Comparison of ENCODE assay signal across 8 cellular contexts in the genomic region with DNA sequence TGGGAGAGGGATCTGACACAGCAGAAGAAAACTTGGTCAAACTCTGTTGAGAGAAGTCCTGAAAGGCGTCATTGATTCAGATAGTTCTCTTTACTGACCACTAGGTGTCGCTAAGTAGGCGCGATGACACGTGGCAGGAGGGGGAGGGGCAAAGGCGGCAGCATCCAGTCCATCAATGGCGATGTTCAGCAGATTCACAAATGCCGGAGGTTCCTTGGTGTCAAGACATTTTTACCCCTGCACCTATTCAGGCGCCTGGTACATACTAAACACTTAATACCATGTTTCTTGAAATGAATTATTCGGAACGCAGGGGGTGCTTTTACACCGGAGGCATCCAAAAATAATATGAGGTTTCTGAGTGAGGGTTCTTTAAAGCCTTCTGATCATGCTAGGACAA. TPM values are rescaled to one million over a fixed set of nuclear protein-coding genes. Genes with fewer than 3 reads are reported as not detected.
DNase-seq lines count a peak whose midpoint lies in the region; ATAC-seq, FAIRE-seq and TF ChIP-seq lines count a peak whose summit lies in the region.

No MANE protein-coding gene starts in this region.

- peak; percentile 50 for ATAC-seq in HG02981 (IDR thresholded peaks at IDR 0.05; ENCODE audit: unreplicated experiment)

- H3K4me3 ChIP-seq in WERI-Rb-1 (ENCODE audit: low read depth, low read length) (no peak overlapping the region), bronchial epithelial cell (ENCODE audit: low read depth, low read length) (no peak overlapping the region)

- H3K27ac ChIP-seq in WERI-Rb-1, result no peak overlapping the region

- H3K36me3 ChIP-seq in WERI-Rb-1 (no peaks in the 10 kb centered on the region), bronchial epithelial cell (ENCODE audit: control insufficient read depth, insufficient read depth, low read length) (no peaks in the 10 kb centered on the region)

- peak; percentile 86 for TF ChIP-seq CTCF in WERI-Rb-1 (IDR thresholded peaks at IDR 0.05; ENCODE audit: low read depth, low read length)
- TF ChIP-seq CTCF in bronchial epithelial cell (IDR thresholded peaks at IDR 0.05; ENCODE audit: insufficient read depth, low read length, severe bottlenecking), result peak; percentile 81

- no peaks in the 10 kb centered on the region for H3K27me3 ChIP-seq in WERI-Rb-1 (ENCODE audit: insufficient read depth, low read depth, severe bottlenecking)
- H3K27me3 ChIP-seq in bronchial epithelial cell (ENCODE audit: control insufficient read depth, insufficient read depth, low read length), result no peaks in the 10 kb centered on the region

- no peak for FAIRE-seq in bronchial epithelial cell (lab: Jason Lieb, UNC)

- no peaks in the 10 kb centered on the region for H3K9me3 ChIP-seq in WERI-Rb-1 (ENCODE audit: severe bottlenecking)

- DNase-seq in NCI-H1694 treated with DMSO at 0.1 percent for 48 hours (lab: John Stamatoyannopoulos, UW) (peak; percentile 15), NCI-H1694 (lab: John Stamatoyannopoulos, UW) (no peak), NCI-H2196 treated with DMSO at 0.1 percent for 48 hours (lab: John Stamatoyannopoulos, UW; ENCODE audit: unreplicated experiment) (peak; percentile 20), WERI-Rb-1 (peak; percentile 86), bronchial epithelial cell (ENCODE audit: low read depth) (peak; percentile 58), kidney tubule cell (ENCODE audit: low spot score) (peak; percentile 65)
- DNase-seq in stimulated activated CD4-positive, alpha-beta T cell treated with anti-CD3 and anti-CD28 coated beads, Interleukin-4, amount 100 ng/mL, for 4 hours, result peak; percentile 76 to 80

RNA-seq across cellular contexts. Expression of gene PLEK, which starts 3.0 kb away (rescaled TPM):
- total RNA-seq in bronchial epithelial cell, result under 0.01 TPM in 1 of 2 replicates, not detected in the other

RNA-seq across cellular contexts. Expression of gene CNRIP1, which starts 42.3 kb away (rescaled TPM):
- total RNA-seq in bronchial epithelial cell, result 0.26 TPM in 1 of 2 replicates, not detected in the other
